22 cellular contexts compared by ENCODE assay signal in the genomic region with DNA sequence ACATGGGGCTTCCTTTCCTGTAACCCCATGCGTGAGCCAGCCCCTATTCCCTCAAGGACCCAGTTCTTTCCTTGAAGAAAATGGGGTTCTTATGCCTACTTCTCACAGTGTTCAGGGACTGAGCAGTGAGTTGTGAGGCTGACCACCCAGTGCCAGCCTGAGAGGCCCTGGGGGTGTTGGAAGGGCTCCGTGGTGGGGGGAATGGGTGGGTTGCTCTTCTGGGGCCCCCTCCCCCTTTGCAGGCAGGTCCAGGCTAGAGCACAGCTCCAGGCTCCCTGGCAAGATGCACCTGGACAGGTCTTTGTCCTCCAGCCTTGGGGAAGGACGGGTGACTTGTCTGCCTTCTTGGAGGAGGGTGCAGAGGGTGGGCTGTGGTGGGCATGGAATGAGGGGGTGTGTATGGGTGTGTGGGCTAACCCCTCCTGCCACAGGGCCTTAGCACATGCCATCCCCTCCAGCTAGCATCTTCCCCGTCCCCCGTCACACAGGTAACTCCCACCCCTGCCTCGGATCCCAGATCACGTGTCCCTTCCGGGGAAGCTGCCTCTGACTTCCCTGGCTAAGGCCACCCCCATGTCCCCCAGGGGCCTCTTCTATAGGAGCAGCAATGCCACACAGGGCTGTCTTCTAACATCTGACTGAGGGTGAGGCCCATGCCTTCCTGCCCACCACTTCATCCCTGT.
DNase-seq lines count a peak whose midpoint lies in the region; ATAC-seq and TF ChIP-seq lines count a peak whose summit lies in the region.
"Had no signal": no experiment of that assay in that cellular context is flagged by ENCODE, and none has a peak within 500 bp of the region (broad histone marks: within the 10 kb centered on the region; RNA-seq: fewer than 3 reads in every experiment).

No MANE protein-coding gene starts in this region.

- peaks cover 4% of the 10 kb centered on the region for H3K27me3 Mint-ChIP-seq in activated naive CD4-positive, alpha-beta T cell treated with anti-CD3 and anti-CD28 coated beads, Interleukin-2, amount 10 ng/mL, durations not matched to agents 7 days and 5 days
- H3K27me3 Mint-ChIP-seq in activated naive CD8-positive, alpha-beta T cell treated with anti-CD3 and anti-CD28 coated beads, Interleukin-2, amount 50 U/mL, for 24 hours = no peaks in the 10 kb centered on the region
- peaks cover 5 to 9% of the 10 kb centered on the region in 2 donors for H3K27me3 Mint-ChIP-seq in stimulated activated naive B cell treated with anti-CD40 and anti-IgM and Interleukin-4, amounts not matched to agents 10 μg/mL and 1 μg/mL and 100 μg/mL, for 72 hours

- no peak for TF ChIP-seq CTCF in testis (IDR thresholded peaks at IDR 0.05)

- H3K4me2 ChIP-seq in mesenchymal stem cell (ENCODE audit: low read length, poor library complexity, severe bottlenecking) = no peak overlapping the region
- H3K4me2 ChIP-seq: SK-N-SH had no signal

- no peak for TF ChIP-seq POLR2A in testis (IDR thresholded peaks at IDR 0.05)

- no peak for ATAC-seq in activated naive CD8-positive, alpha-beta T cell treated with anti-CD3 and anti-CD28 coated beads, Interleukin-2, amount 50 U/mL, for 24 hours
- no peak for ATAC-seq in stimulated activated naive B cell treated with anti-CD40 and anti-IgM and Interleukin-4, amounts not matched to agents 10 μg/mL and 1 μg/mL and 100 μg/mL, for 72 hours (replicated peaks)
- ATAC-seq: activated T-helper 17 cell treated with anti-CD3 and anti-CD28 coated beads, Interleukin-2, amount 50 U/mL, for 72 hours had no signal

- H3K18ac ChIP-seq in mesenchymal stem cell (ENCODE audit: low read depth in 1 of 2, low read length in 2 of 2) = peak overlapping the region; percentile 29 to 54

- H2AK5ac ChIP-seq in mesenchymal stem cell (ENCODE audit: low read length, severe bottlenecking) = no peak overlapping the region

- H3K4me3 ChIP-seq in mesenchymal stem cell (ENCODE audit: insufficient read depth in 1 of 2, low read depth in 1 of 2, low read length in 2 of 2) (no peak overlapping the region), testis (no peak overlapping the region)
- H3K4me3 ChIP-seq: spleen had no signal

- peak overlapping the region; percentile 15 for H2BK15ac ChIP-seq in mesenchymal stem cell (ENCODE audit: low read depth, poor library complexity, severe bottlenecking)

- H3K36me3 ChIP-seq in mesenchymal stem cell (ENCODE audit: control insufficient read depth in 1 of 2, insufficient read depth in 2 of 2, low read depth in 1 of 2, low read length in 2 of 2) (peaks cover 3% of the 10 kb centered on the region in 2 experiments), testis (ENCODE audit: low read depth, missing control alignments) (no peaks in the 10 kb centered on the region)
- H3K36me3 ChIP-seq: spleen had no signal

- H3K79me1 ChIP-seq in mesenchymal stem cell (replicated peaks; ENCODE audit: low read length, poor library complexity, severe bottlenecking) = no peaks in the 10 kb centered on the region

- no peak overlapping the region for H3K4ac ChIP-seq in mesenchymal stem cell (ENCODE audit: low read depth in 1 of 2, low read length in 2 of 2)

- no peak overlapping the region for H3K27ac Mint-ChIP-seq in activated naive CD4-positive, alpha-beta T cell treated with anti-CD3 and anti-CD28 coated beads, Interleukin-2, amount 10 ng/mL, durations not matched to agents 7 days and 5 days
- no peak overlapping the region for H3K27ac Mint-ChIP-seq in activated naive CD8-positive, alpha-beta T cell treated with anti-CD3 and anti-CD28 coated beads, Interleukin-2, amount 50 U/mL, for 24 hours
- no peak overlapping the region for H3K27ac Mint-ChIP-seq in stimulated activated naive B cell treated with anti-CD40 and anti-IgM and Interleukin-4, amounts not matched to agents 10 μg/mL and 1 μg/mL and 100 μg/mL, for 72 hours
- H3K27ac Mint-ChIP-seq: activated T-helper 17 cell treated with anti-CD3 and anti-CD28 coated beads, Interleukin-2, amount 50 U/mL, for 72 hours; CD4-positive, CD25-positive, alpha-beta regulatory T cell had no signal

- H3K27me3 ChIP-seq in mesenchymal stem cell (ENCODE audit: control insufficient read depth in 1 of 2, insufficient read depth in 1 of 2, low read length in 2 of 2) = no peaks in the 10 kb centered on the region
- H3K27me3 ChIP-seq in testis = no peaks in the 10 kb centered on the region

- no peak overlapping the region for H2BK5ac ChIP-seq in mesenchymal stem cell (ENCODE audit: low read depth, low read length, poor library complexity, severe bottlenecking)

- H3K36me3 Mint-ChIP-seq in activated naive CD4-positive, alpha-beta T cell treated with anti-CD3 and anti-CD28 coated beads, Interleukin-2, amount 10 ng/mL, durations not matched to agents 7 days and 5 days = no peaks in the 10 kb centered on the region
- no peaks in the 10 kb centered on the region for H3K36me3 Mint-ChIP-seq in activated naive CD8-positive, alpha-beta T cell treated with anti-CD3 and anti-CD28 coated beads, Interleukin-2, amount 50 U/mL, for 24 hours (ENCODE audit: low read depth)
- H3K36me3 Mint-ChIP-seq in stimulated activated naive B cell treated with anti-CD40 and anti-IgM and Interleukin-4, amounts not matched to agents 10 μg/mL and 1 μg/mL and 100 μg/mL, for 72 hours = no peaks in the 10 kb centered on the region
- H3K36me3 Mint-ChIP-seq: CD4-positive, CD25-positive, alpha-beta regulatory T cell had no signal

- 94% methylated on average over 6 of the region's 8 CpGs for WGBS in mesenchymal stem cell
- WGBS in testis, 2 donors = 91 to 92% methylated on average over 7 to 8 of the region's 8 CpGs

- H2BK120ac ChIP-seq in mesenchymal stem cell (ENCODE audit: low read depth, low read length) = no peak overlapping the region

- no peaks in the 10 kb centered on the region for H3K4me1 Mint-ChIP-seq in activated naive CD4-positive, alpha-beta T cell treated with anti-CD3 and anti-CD28 coated beads, Interleukin-2, amount 10 ng/mL, durations not matched to agents 7 days and 5 days
- H3K4me1 Mint-ChIP-seq in activated naive CD8-positive, alpha-beta T cell treated with anti-CD3 and anti-CD28 coated beads, Interleukin-2, amount 50 U/mL, for 24 hours = no peaks in the 10 kb centered on the region
- H3K4me1 Mint-ChIP-seq in stimulated activated naive B cell treated with anti-CD40 and anti-IgM and Interleukin-4, amounts not matched to agents 10 μg/mL and 1 μg/mL and 100 μg/mL, for 72 hours = peaks cover 0 to 5% of the 10 kb centered on the region in 2 donors
- H3K4me1 Mint-ChIP-seq: activated T-helper 17 cell treated with anti-CD3 and anti-CD28 coated beads, Interleukin-2, amount 50 U/mL, for 72 hours; CD4-positive, CD25-positive, alpha-beta regulatory T cell had no signal

- H2BK12ac ChIP-seq in mesenchymal stem cell (ENCODE audit: low read length in 2 of 2) = peak overlapping the region in 1 of 2 experiments; percentile 76

- H3K14ac ChIP-seq in mesenchymal stem cell (ENCODE audit: low read length in 2 of 2) = no peak overlapping the region

- no peak overlapping the region for H3K4me3 Mint-ChIP-seq in activated naive CD4-positive, alpha-beta T cell treated with anti-CD3 and anti-CD28 coated beads, Interleukin-2, amount 10 ng/mL, durations not matched to agents 7 days and 5 days
- no peak overlapping the region for H3K4me3 Mint-ChIP-seq in activated naive CD8-positive, alpha-beta T cell treated with anti-CD3 and anti-CD28 coated beads, Interleukin-2, amount 50 U/mL, for 24 hours
- no peak overlapping the region for H3K4me3 Mint-ChIP-seq in stimulated activated naive B cell treated with anti-CD40 and anti-IgM and Interleukin-4, amounts not matched to agents 10 μg/mL and 1 μg/mL and 100 μg/mL, for 72 hours
- H3K4me3 Mint-ChIP-seq: activated T-helper 17 cell treated with anti-CD3 and anti-CD28 coated beads, Interleukin-2, amount 50 U/mL, for 72 hours had no signal

- no peak overlapping the region for H3K23ac ChIP-seq in mesenchymal stem cell (ENCODE audit: low read length in 2 of 2)

- H2AFZ ChIP-seq in mesenchymal stem cell (ENCODE audit: low read depth, low read length) = no peak overlapping the region

- H3K27ac ChIP-seq in mesenchymal stem cell (ENCODE audit: low read length, poor library complexity, severe bottlenecking) (no peak overlapping the region), testis (no peak overlapping the region)
- H3K27ac ChIP-seq: spleen had no signal

- DNase-seq in activated naive CD4-positive, alpha-beta T cell treated with anti-CD3 and anti-CD28 coated beads, Interleukin-2, amount 10 ng/mL, durations not matched to agents 7 days and 5 days = peak; percentile 19
- DNase-seq in activated naive CD4-positive, alpha-beta T cell treated with anti-CD3 and anti-CD28 coated beads, Interleukin-2, amount 50 U/mL, for 16 hours = no peak
- peak; percentile 0 for DNase-seq in activated naive CD8-positive, alpha-beta T cell treated with anti-CD3 and anti-CD28 coated beads, Interleukin-2, amount 50 U/mL, for 24 hours
- DNase-seq in mesenchymal stem cell (no peak), testis (peak; percentile 2), SW 1271 (lab: John Stamatoyannopoulos, UW) (no peak), Ammon's horn (ENCODE audit: low spot score) (no peak)
- DNase-seq in stimulated activated naive B cell treated with anti-CD40 and anti-IgM and Interleukin-4, amounts not matched to agents 10 μg/mL and 1 μg/mL and 100 μg/mL, for 72 hours = no peak
- DNase-seq: activated CD4-positive, CD25-positive, alpha-beta regulatory T cell; CD4-positive, CD25-positive, alpha-beta regulatory T cell; DMS 273 treated with DMSO at 0.1 percent for 48 hours; effector memory CD4-positive, alpha-beta T cell; kidney glomerular epithelial cell; midbrain; NCI-H1417 treated with DMSO at 0.1 percent for 48 hours; NCI-H2107; NCI-H524; RPMI8226; SK-N-SH; spleen; T-helper 9 cell had no signal

- H3K4me1 ChIP-seq in mesenchymal stem cell (ENCODE audit: control insufficient read depth, insufficient read depth, low read depth, low read length) (peaks cover 25% of the 10 kb centered on the region), testis (no peaks in the 10 kb centered on the region)

- peak overlapping the region; percentile 86 for H4K91ac ChIP-seq in mesenchymal stem cell (ENCODE audit: low read length)

- H3K9me3 ChIP-seq in mesenchymal stem cell (ENCODE audit: control insufficient read depth, low read length) (peaks cover 9% of the 10 kb centered on the region), testis (no peaks in the 10 kb centered on the region)

- H3K9ac ChIP-seq in mesenchymal stem cell (ENCODE audit: low read length) = no peak overlapping the region
- H3K9ac ChIP-seq: SK-N-SH had no signal

- intact Hi-C loops in testis (cut with DNase I; ENCODE audit: low total_unique reads) = no loop called here

- H3K9me3 Mint-ChIP-seq in activated naive CD4-positive, alpha-beta T cell treated with anti-CD3 and anti-CD28 coated beads, Interleukin-2, amount 10 ng/mL, durations not matched to agents 7 days and 5 days = peaks cover 6% of the 10 kb centered on the region
- H3K9me3 Mint-ChIP-seq in activated naive CD8-positive, alpha-beta T cell treated with anti-CD3 and anti-CD28 coated beads, Interleukin-2, amount 50 U/mL, for 24 hours = peaks cover 4% of the 10 kb centered on the region
- H3K9me3 Mint-ChIP-seq in stimulated activated naive B cell treated with anti-CD40 and anti-IgM and Interleukin-4, amounts not matched to agents 10 μg/mL and 1 μg/mL and 100 μg/mL, for 72 hours = no peaks in the 10 kb centered on the region

- CTCF ChIA-PET in activated naive CD4-positive, alpha-beta T cell treated with anti-CD3 and anti-CD28 coated beads, Interleukin-2, amount 10 ng/mL, durations not matched to agents 7 days and 5 days (lab: Charles Lee) = no interaction called here

- H4K8ac ChIP-seq in mesenchymal stem cell (ENCODE audit: low read length) = no peak overlapping the region

Comparison
In these comparisons a context has a peak if more than half of its experiments do, and no peak if none do; other contexts are left out.
1. DNase-seq: peak in activated naive CD4-positive, alpha-beta T cell treated with anti-CD3 and anti-CD28 coated beads, Interleukin-2, amount 10 ng/mL, durations not matched to agents 7 days and 5 days (single experiment), activated naive CD8-positive, alpha-beta T cell treated with anti-CD3 and anti-CD28 coated beads, Interleukin-2, amount 50 U/mL, for 24 hours (single experiment) and testis (single experiment); none in activated naive CD4-positive, alpha-beta T cell treated with anti-CD3 and anti-CD28 coated beads, Interleukin-2, amount 50 U/mL, for 16 hours (single experiment), mesenchymal stem cell (single experiment), stimulated activated naive B cell treated with anti-CD40 and anti-IgM and Interleukin-4, amounts not matched to agents 10 μg/mL and 1 μg/mL and 100 μg/mL, for 72 hours (single experiment), SW 1271 (0 of 2) and Ammon's horn (single experiment).